ENCODE assay signal across 26 cellular contexts in genomic region chr15:88814393-88814792, GRCh38. TPM values are rescaled to one million over a fixed set of nuclear protein-coding genes. Genes with fewer than 3 reads are reported as not detected.
"Had no signal": no experiment of that assay in that cellular context is flagged by ENCODE, and none has a peak within 500 bp of the region (broad histone marks: within the 10 kb centered on the region; RNA-seq: fewer than 3 reads in every experiment).

No MANE protein-coding gene starts in this region.

- H3K36me3 ChIP-seq: left lung, spleen, thoracic aorta, upper lobe of left lung had no signal

- H3K27ac Mint-ChIP-seq: activated B cell treated with CpG ODN at 0.5 μM for 24 hours; activated CD4-positive, alpha-beta memory T cell treated with anti-CD3 and anti-CD28 coated beads, Interleukin-2, amount 10 ng/mL, durations not matched to agents 7 days and 5 days; activated naive CD4-positive, alpha-beta T cell treated with anti-CD3 and anti-CD28 coated beads, Interleukin-2, amount 50 U/mL, for 24 hours; activated T-cell treated with anti-CD3 and anti-CD28 coated beads, Interleukin-2, amount 50 U/mL, for 72 hours; naive thymus-derived CD4-positive, alpha-beta T cell; progenitor cell of endocrine pancreas; T-helper 1 cell treated with Interleukin-12 subunit alpha and Interleukin-12 subunit beta and Interleukin-4 antibody, amounts not matched to agents 30 μg/mL and 1 μg/mL, for 36 hours had no signal

- H3K4me3 Mint-ChIP-seq: activated B cell treated with CpG ODN at 0.5 μM for 24 hours; activated CD4-positive, alpha-beta memory T cell treated with anti-CD3 and anti-CD28 coated beads, Interleukin-2, amount 10 ng/mL, durations not matched to agents 7 days and 5 days; activated naive CD4-positive, alpha-beta T cell treated with anti-CD3 and anti-CD28 coated beads, Interleukin-2, amount 50 U/mL, for 24 hours; activated T-cell treated with anti-CD3 and anti-CD28 coated beads, Interleukin-2, amount 50 U/mL, for 72 hours; naive thymus-derived CD4-positive, alpha-beta T cell; neural crest cell; T-helper 1 cell treated with Interleukin-12 subunit alpha and Interleukin-12 subunit beta and Interleukin-4 antibody, amounts not matched to agents 30 μg/mL and 1 μg/mL, for 36 hours had no signal

- H3K4me1 Mint-ChIP-seq: activated CD4-positive, alpha-beta memory T cell treated with anti-CD3 and anti-CD28 coated beads, Interleukin-2, amount 10 ng/mL, durations not matched to agents 7 days and 5 days; activated naive CD4-positive, alpha-beta T cell treated with anti-CD3 and anti-CD28 coated beads, Interleukin-2, amount 50 U/mL, for 24 hours; naive thymus-derived CD4-positive, alpha-beta T cell had no signal

- DNase-seq: activated B cell treated with CpG ODN at 0.5 μM for 24 hours; activated CD4-positive, alpha-beta memory T cell treated with anti-CD3 and anti-CD28 coated beads, Interleukin-2, amount 10 ng/mL, durations not matched to agents 7 days and 5 days; activated CD4-positive, alpha-beta T cell treated with anti-CD3 and anti-CD28 coated beads for 48 hours; activated effector memory CD4-positive, alpha-beta T cell treated with anti-CD3 and anti-CD28 coated beads, Interleukin-2, amount 50 U/mL, for 16 hours; activated T-cell treated with anti-CD3 and anti-CD28 coated beads, Interleukin-2, amount 50 U/mL, for 72 hours; anterior cingulate cortex; body of pancreas; caudate nucleus; dermis blood vessel endothelial cell; effector CD8-positive, alpha-beta T cell; erythroblast; foreskin keratinocyte; left lung; naive thymus-derived CD4-positive, alpha-beta T cell; retina; spleen; stimulated activated CD4-positive, alpha-beta T cell treated with anti-CD3 and anti-CD28 coated beads, Interleukin-4, amount 100 ng/mL, for 1 hour; stimulated activated naive CD4-positive, alpha-beta T cell treated with Interleukin-2 at 50 U/mL for 16 hours; T1000; upper lobe of left lung had no signal

- H3K4me3 ChIP-seq: body of pancreas, left lung, lung, spleen, thoracic aorta, upper lobe of left lung had no signal

- H3K9me3 Mint-ChIP-seq: activated B cell treated with CpG ODN at 0.5 μM for 24 hours; activated CD4-positive, alpha-beta memory T cell treated with anti-CD3 and anti-CD28 coated beads, Interleukin-2, amount 10 ng/mL, durations not matched to agents 7 days and 5 days; activated naive CD4-positive, alpha-beta T cell treated with anti-CD3 and anti-CD28 coated beads, Interleukin-2, amount 50 U/mL, for 24 hours; activated T-cell treated with anti-CD3 and anti-CD28 coated beads, Interleukin-2, amount 50 U/mL, for 72 hours; naive thymus-derived CD4-positive, alpha-beta T cell; neural crest cell; T-helper 1 cell treated with Interleukin-12 subunit alpha and Interleukin-12 subunit beta and Interleukin-4 antibody, amounts not matched to agents 30 μg/mL and 1 μg/mL, for 36 hours had no signal

- H3K36me3 Mint-ChIP-seq: activated naive CD4-positive, alpha-beta T cell treated with anti-CD3 and anti-CD28 coated beads, Interleukin-2, amount 50 U/mL, for 24 hours; naive thymus-derived CD4-positive, alpha-beta T cell had no signal

- H3K27me3 ChIP-seq: body of pancreas, upper lobe of left lung had no signal

- H3K9me3 ChIP-seq: body of pancreas, left lung, spleen, thoracic aorta, upper lobe of left lung had no signal

- H3K4me1 ChIP-seq: body of pancreas, foreskin keratinocyte, left lung, spleen, upper lobe of left lung had no signal

- ATAC-seq: activated T-cell treated with anti-CD3 and anti-CD28 coated beads, Interleukin-2, amount 50 U/mL, for 72 hours; body of pancreas; foreskin keratinocyte; left lung; naive thymus-derived CD4-positive, alpha-beta T cell had no signal

- H3K27ac ChIP-seq: body of pancreas, foreskin keratinocyte, left lung, spleen, thoracic aorta, upper lobe of left lung had no signal

RNA-seq across cellular contexts. Expression of gene ACAN, which starts 11.2 kb away (rescaled TPM):
- total RNA-seq: activated B cell treated with CpG ODN at 0.5 μM for 24 hours; activated CD4-positive, alpha-beta memory T cell treated with anti-CD3 and anti-CD28 coated beads, Interleukin-2, amount 10 ng/mL, durations not matched to agents 7 days and 5 days; activated T-cell treated with anti-CD3 and anti-CD28 coated beads, Interleukin-2, amount 50 U/mL, for 72 hours; foreskin keratinocyte; naive thymus-derived CD4-positive, alpha-beta T cell had no signal
